In the genomic region with DNA sequence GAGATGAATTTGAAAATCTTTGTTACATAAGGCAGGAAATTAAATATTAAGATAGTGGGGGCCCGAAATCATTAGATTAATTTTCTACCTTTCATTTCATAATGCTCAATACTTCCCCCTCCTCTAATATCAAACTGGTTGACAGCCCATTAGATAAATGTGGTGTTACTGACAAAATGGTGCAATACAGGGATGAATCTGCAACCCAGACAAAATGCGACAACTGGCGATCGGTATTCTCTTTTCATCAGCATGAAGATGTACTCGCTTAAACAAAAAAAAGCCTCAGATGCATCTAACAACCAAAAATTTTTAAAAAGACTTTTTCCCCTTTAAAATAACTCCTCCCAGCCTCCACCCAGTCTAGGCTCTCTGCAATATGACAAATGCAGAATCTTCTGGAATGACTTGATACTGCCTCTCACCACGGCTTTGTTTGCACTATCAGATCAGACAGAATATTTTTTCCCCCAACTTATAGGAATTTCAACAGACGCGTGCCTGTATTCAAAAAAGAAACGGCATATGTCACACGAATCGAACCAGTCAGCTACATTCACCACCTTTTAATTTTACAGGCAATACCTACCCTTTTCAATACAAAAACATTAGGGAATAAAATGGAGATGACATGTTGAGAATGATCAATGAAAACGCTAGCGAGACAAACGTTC, we compare ENCODE assay signal across 1 cellular context.
TF ChIP-seq lines count a peak whose summit lies in the region.

No MANE protein-coding gene starts in this region.

TF ChIP-seq in K562, 482 proteins besides CTCF, POLR2A, EP300 and RAD21 (continued from another document):
- TF ChIP-seq, protein P1, sequence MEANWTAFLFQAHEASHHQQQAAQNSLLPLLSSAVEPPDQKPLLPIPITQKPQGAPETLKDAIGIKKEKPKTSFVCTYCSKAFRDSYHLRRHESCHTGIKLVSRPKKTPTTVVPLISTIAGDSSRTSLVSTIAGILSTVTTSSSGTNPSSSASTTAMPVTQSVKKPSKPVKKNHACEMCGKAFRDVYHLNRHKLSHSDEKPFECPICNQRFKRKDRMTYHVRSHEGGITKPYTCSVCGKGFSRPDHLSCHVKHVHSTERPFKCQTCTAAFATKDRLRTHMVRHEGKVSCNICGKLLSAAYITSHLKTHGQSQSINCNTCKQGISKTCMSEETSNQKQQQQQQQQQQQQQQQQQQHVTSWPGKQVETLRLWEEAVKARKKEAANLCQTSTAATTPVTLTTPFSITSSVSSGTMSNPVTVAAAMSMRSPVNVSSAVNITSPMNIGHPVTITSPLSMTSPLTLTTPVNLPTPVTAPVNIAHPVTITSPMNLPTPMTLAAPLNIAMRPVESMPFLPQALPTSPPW (CRISPR knock-in tag; IDR thresholded peaks at IDR 0.05) = no peak
- TF ChIP-seq PHTF2 (CRISPR knock-in tag; IDR thresholded peaks at IDR 0.05) = 0 out of 2 replicates have a peak, but pooled peaks have one; percentile 13
- no peak for TF ChIP-seq KHSRP (IDR thresholded peaks at IDR 0.05)
